10 cellular contexts compared by ENCODE assay signal in the genomic region with DNA sequence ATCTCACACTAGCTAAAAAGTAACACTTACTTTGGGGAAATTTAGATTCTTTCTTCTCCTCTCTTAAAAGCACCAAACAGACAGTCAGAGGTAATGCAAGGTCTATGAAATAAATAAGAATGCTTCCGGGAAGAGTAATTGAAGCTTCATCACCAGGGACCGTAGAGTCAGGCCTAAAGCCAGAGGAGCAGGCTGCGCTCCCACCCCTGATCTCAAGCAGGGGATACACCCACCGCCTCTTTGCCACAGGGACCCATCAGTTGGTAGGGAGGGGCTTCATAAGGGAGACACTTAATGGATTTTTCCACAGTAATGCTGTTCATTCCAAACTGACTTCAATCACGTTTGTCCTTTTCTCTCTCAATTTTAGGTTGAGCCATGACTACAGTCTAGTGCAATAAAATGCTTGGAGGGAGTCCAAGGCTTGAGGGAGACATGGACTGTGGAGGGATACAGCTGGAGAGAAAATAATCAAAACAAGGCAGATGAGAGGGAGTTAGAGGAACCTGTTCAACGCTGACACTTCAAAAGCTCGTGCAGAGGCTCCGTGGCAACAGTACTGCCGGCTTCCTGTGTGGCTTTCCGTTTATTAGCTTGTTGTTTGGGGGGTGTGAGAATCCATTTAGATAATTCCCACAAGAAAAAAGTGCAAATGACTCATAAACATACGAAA.
DNase-seq lines count a peak whose midpoint lies in the region; ATAC-seq and TF ChIP-seq lines count a peak whose summit lies in the region.
"Had no signal": no experiment of that assay in that cellular context is flagged by ENCODE, and none has a peak within 500 bp of the region (broad histone marks: within the 10 kb centered on the region; RNA-seq: fewer than 3 reads in every experiment).

No MANE protein-coding gene starts in this region.

- H3K9me3 Mint-ChIP-seq in activated naive CD4-positive, alpha-beta T cell treated with anti-CD3 and anti-CD28 coated beads, Interleukin-2, amount 10 ng/mL, durations not matched to agents 7 days and 5 days, result no peaks in the 10 kb centered on the region
- no peaks in the 10 kb centered on the region for H3K9me3 Mint-ChIP-seq in activated CD4-positive, alpha-beta T cell treated with anti-CD3 and anti-CD28 coated beads, Interleukin-2, amount 10 ng/mL, durations not matched to agents 7 days and 5 days
- H3K9me3 Mint-ChIP-seq: activated CD4-positive, alpha-beta memory T cell treated with anti-CD3 and anti-CD28 coated beads for 36 hours had no signal

- no peaks in the 10 kb centered on the region for H3K36me3 Mint-ChIP-seq in activated naive CD4-positive, alpha-beta T cell treated with anti-CD3 and anti-CD28 coated beads, Interleukin-2, amount 10 ng/mL, durations not matched to agents 7 days and 5 days
- H3K36me3 Mint-ChIP-seq in activated CD4-positive, alpha-beta T cell treated with anti-CD3 and anti-CD28 coated beads, Interleukin-2, amount 10 ng/mL, durations not matched to agents 7 days and 5 days (ENCODE audit: low read depth), result no peaks in the 10 kb centered on the region
- H3K36me3 Mint-ChIP-seq: activated CD4-positive, alpha-beta memory T cell treated with anti-CD3 and anti-CD28 coated beads for 36 hours had no signal

- POLR2A ChIA-PET in activated CD4-positive, alpha-beta T cell treated with anti-CD3 and anti-CD28 coated beads, Interleukin-2, amount 10 ng/mL, durations not matched to agents 7 days and 5 days (lab: Charles Lee), result no interaction called here

- TF ChIP-seq CTCF in fibroblast of pulmonary artery (IDR thresholded peaks at IDR 0.05; ENCODE audit: low read length, missing control alignments) (no peak), upper lobe of right lung (IDR thresholded peaks at IDR 0.05) (no peak)

- no peak overlapping the region for H3K4me3 Mint-ChIP-seq in activated naive CD4-positive, alpha-beta T cell treated with anti-CD3 and anti-CD28 coated beads, Interleukin-2, amount 10 ng/mL, durations not matched to agents 7 days and 5 days
- H3K4me3 Mint-ChIP-seq in activated CD4-positive, alpha-beta T cell treated with anti-CD3 and anti-CD28 coated beads, Interleukin-2, amount 10 ng/mL, durations not matched to agents 7 days and 5 days, result no peak overlapping the region
- H3K4me3 Mint-ChIP-seq: activated CD4-positive, alpha-beta memory T cell treated with anti-CD3 and anti-CD28 coated beads for 36 hours had no signal

- H3K4me1 Mint-ChIP-seq in activated naive CD4-positive, alpha-beta T cell treated with anti-CD3 and anti-CD28 coated beads, Interleukin-2, amount 10 ng/mL, durations not matched to agents 7 days and 5 days, result no peaks in the 10 kb centered on the region
- peaks cover 6% of the 10 kb centered on the region for H3K4me1 Mint-ChIP-seq in activated CD4-positive, alpha-beta T cell treated with anti-CD3 and anti-CD28 coated beads, Interleukin-2, amount 10 ng/mL, durations not matched to agents 7 days and 5 days

- H3K4me3 ChIP-seq in fibroblast of pulmonary artery (replicated peaks; ENCODE audit: low read depth, low read length), result no peak overlapping the region
- H3K4me3 ChIP-seq in upper lobe of right lung, result no peak overlapping the region

- H3K36me3 ChIP-seq in upper lobe of right lung, result no peaks in the 10 kb centered on the region

- intact Hi-C loops in upper lobe of right lung (cut with DNase I), result no loop called here

- DNase-seq in NCI-H2227 treated with DMSO at 0.1 percent for 48 hours (lab: John Stamatoyannopoulos, UW) (peak; percentile 15), NCI-H2227 (lab: John Stamatoyannopoulos, UW; ENCODE audit: unreplicated experiment) (no peak), NCI-H524 treated with DMSO at 0.1 percent for 48 hours (lab: John Stamatoyannopoulos, UW) (peak; percentile 33), fibroblast of pulmonary artery (ENCODE audit: low read depth) (peak; percentile 24), upper lobe of right lung (no peak)
- DNase-seq in activated naive CD4-positive, alpha-beta T cell treated with anti-CD3 and anti-CD28 coated beads, Interleukin-2, amount 10 ng/mL, durations not matched to agents 7 days and 5 days, result no peak
- no peak for DNase-seq in stimulated activated CD4-positive, alpha-beta T cell treated with anti-CD3 and anti-CD28 coated beads, Interleukin-15, amount 100 ng/mL, for 24 hours
- no peak for DNase-seq in activated CD4-positive, alpha-beta T cell treated with anti-CD3 and anti-CD28 coated beads, Interleukin-2, amount 10 ng/mL, durations not matched to agents 7 days and 5 days
- DNase-seq: activated CD4-positive, alpha-beta memory T cell treated with anti-CD3 and anti-CD28 coated beads for 36 hours; stimulated activated CD4-positive, alpha-beta T cell treated with anti-CD3 and anti-CD28 coated beads, Interleukin-4, amount 100 ng/mL, for 1 hour had no signal

- H3K4me1 ChIP-seq in upper lobe of right lung, result no peaks in the 10 kb centered on the region

- H3K27me3 ChIP-seq in upper lobe of right lung, result no peaks in the 10 kb centered on the region

- no peaks in the 10 kb centered on the region for H3K27me3 Mint-ChIP-seq in activated naive CD4-positive, alpha-beta T cell treated with anti-CD3 and anti-CD28 coated beads, Interleukin-2, amount 10 ng/mL, durations not matched to agents 7 days and 5 days
- H3K27me3 Mint-ChIP-seq in activated CD4-positive, alpha-beta T cell treated with anti-CD3 and anti-CD28 coated beads, Interleukin-2, amount 10 ng/mL, durations not matched to agents 7 days and 5 days, result no peaks in the 10 kb centered on the region
- H3K27me3 Mint-ChIP-seq: activated CD4-positive, alpha-beta memory T cell treated with anti-CD3 and anti-CD28 coated beads for 36 hours had no signal

- CTCF ChIA-PET in activated naive CD4-positive, alpha-beta T cell treated with anti-CD3 and anti-CD28 coated beads, Interleukin-2, amount 10 ng/mL, durations not matched to agents 7 days and 5 days (lab: Charles Lee), result no interaction called here
- CTCF ChIA-PET in activated CD4-positive, alpha-beta T cell treated with anti-CD3 and anti-CD28 coated beads, Interleukin-2, amount 10 ng/mL, durations not matched to agents 7 days and 5 days (lab: Charles Lee), result no interaction called here

- H3K27ac ChIP-seq in upper lobe of right lung, result no peak overlapping the region

- no peak overlapping the region for H3K27ac Mint-ChIP-seq in activated naive CD4-positive, alpha-beta T cell treated with anti-CD3 and anti-CD28 coated beads, Interleukin-2, amount 10 ng/mL, durations not matched to agents 7 days and 5 days
- no peak overlapping the region for H3K27ac Mint-ChIP-seq in activated CD4-positive, alpha-beta T cell treated with anti-CD3 and anti-CD28 coated beads, Interleukin-2, amount 10 ng/mL, durations not matched to agents 7 days and 5 days
- H3K27ac Mint-ChIP-seq: activated CD4-positive, alpha-beta memory T cell treated with anti-CD3 and anti-CD28 coated beads for 36 hours had no signal

- no peak for ATAC-seq in upper lobe of right lung

- H3K9me3 ChIP-seq in upper lobe of right lung, result no peaks in the 10 kb centered on the region

Comparison
In these comparisons a context has a peak if more than half of its experiments do, and no peak if none do; other contexts are left out.
1. DNase-seq: peak in NCI-H2227 treated with DMSO at 0.1 percent for 48 hours (single experiment), NCI-H524 treated with DMSO at 0.1 percent for 48 hours (single experiment) and fibroblast of pulmonary artery (single experiment); none in NCI-H2227 (single experiment), upper lobe of right lung (single experiment), activated naive CD4-positive, alpha-beta T cell treated with anti-CD3 and anti-CD28 coated beads, Interleukin-2, amount 10 ng/mL, durations not matched to agents 7 days and 5 days (single experiment), stimulated activated CD4-positive, alpha-beta T cell treated with anti-CD3 and anti-CD28 coated beads, Interleukin-15, amount 100 ng/mL, for 24 hours (single experiment) and activated CD4-positive, alpha-beta T cell treated with anti-CD3 and anti-CD28 coated beads, Interleukin-2, amount 10 ng/mL, durations not matched to agents 7 days and 5 days (single experiment).